In genomic region chr1:153678519-153679336, GRCh38 we compare ENCODE assay signal across 8 cellular contexts. TPM values are rescaled to one million over a fixed set of nuclear protein-coding genes. Genes with fewer than 3 reads are reported as not detected.
A peak's percentile ranks its signal among the peaks of the same experiment; 100 is the strongest.
DNase-seq lines count a peak whose midpoint lies in the region; ATAC-seq, FAIRE-seq and TF ChIP-seq lines count a peak whose summit lies in the region.

Gene NPR1 (plus strand): TSS chr1:153678688. CDS start chr1:153679109, 421 bp downstream.

- H3K4me1 Mint-ChIP-seq in activated T-helper 1 cell treated with anti-CD3 and anti-CD28 coated beads, Interleukin-12 subunit alpha, Interleukin-12 subunit beta, Interleukin-2, Interleukin-4 antibody, amounts not matched to agents 30 ng/mL and 10 ng/mL and 1 ng/mL, durations not matched to agents 14 hours and 24 hours and 36 hours (ENCODE audit: low read depth): peaks cover 23% of the 10 kb centered on the region

- TF ChIP-seq EP300 in Ishikawa (IDR thresholded peaks at IDR 0.05; ENCODE audit: borderline replicate concordance): no peak

- peak; percentile 53 for DNase-seq in D721Med (ENCODE audit: insufficient read length, low spot score)
- no peak for DNase-seq in activated T-helper 1 cell treated with anti-CD3 and anti-CD28 coated beads, Interleukin-12 subunit alpha, Interleukin-12 subunit beta, Interleukin-2, Interleukin-4 antibody, amounts not matched to agents 30 ng/mL and 10 ng/mL and 1 ng/mL, durations not matched to agents 14 hours and 24 hours and 36 hours (ENCODE audit: low spot score)
- peak; percentile 45 for DNase-seq in germinal center (ENCODE audit: low spot score)
- DNase-seq in osteoblast (ENCODE audit: insufficient read length, low spot score, missing footprints): peak; percentile 90

- intact Hi-C loops in activated T-helper 1 cell treated with anti-CD3 and anti-CD28 coated beads, Interleukin-12 subunit alpha, Interleukin-12 subunit beta, Interleukin-2, Interleukin-4 antibody, amounts not matched to agents 30 ng/mL and 10 ng/mL and 1 ng/mL, durations not matched to agents 14 hours and 24 hours and 36 hours (cut with micrococcal nuclease): loop anchor here (1.0 to 10.0 kb wide), 3 partner anchors 7 to 1646 kb away; partner anchors contain the start of genes RAB13 and RUSC1

- no peak for TF ChIP-seq CTCF in D721Med (IDR thresholded peaks at IDR 0.05; ENCODE audit: insufficient read depth, missing control alignments)
- no peak for TF ChIP-seq CTCF in osteoblast (IDR thresholded peaks at IDR 0.05; ENCODE audit: extremely low read depth, low read depth, low read length)

- H3K4me3 Mint-ChIP-seq in activated T-helper 1 cell treated with anti-CD3 and anti-CD28 coated beads, Interleukin-12 subunit alpha, Interleukin-12 subunit beta, Interleukin-2, Interleukin-4 antibody, amounts not matched to agents 30 ng/mL and 10 ng/mL and 1 ng/mL, durations not matched to agents 14 hours and 24 hours and 36 hours: peak within 1 kb of the TSS; percentile 73

- no peak within 1 kb of the TSS for H3K27ac Mint-ChIP-seq in activated T-helper 1 cell treated with anti-CD3 and anti-CD28 coated beads, Interleukin-12 subunit alpha, Interleukin-12 subunit beta, Interleukin-2, Interleukin-4 antibody, amounts not matched to agents 30 ng/mL and 10 ng/mL and 1 ng/mL, durations not matched to agents 14 hours and 24 hours and 36 hours

- H3K36me3 Mint-ChIP-seq in activated T-helper 1 cell treated with anti-CD3 and anti-CD28 coated beads, Interleukin-12 subunit alpha, Interleukin-12 subunit beta, Interleukin-2, Interleukin-4 antibody, amounts not matched to agents 30 ng/mL and 10 ng/mL and 1 ng/mL, durations not matched to agents 14 hours and 24 hours and 36 hours (ENCODE audit: low read depth): no peaks in the 10 kb centered on the region

- H3K27me3 Mint-ChIP-seq in activated T-helper 1 cell treated with anti-CD3 and anti-CD28 coated beads, Interleukin-12 subunit alpha, Interleukin-12 subunit beta, Interleukin-2, Interleukin-4 antibody, amounts not matched to agents 30 ng/mL and 10 ng/mL and 1 ng/mL, durations not matched to agents 14 hours and 24 hours and 36 hours (ENCODE audit: insufficient read depth): peaks cover 49% of the 10 kb centered on the region

- peak within 1 kb of the TSS; percentile 76 for H2AFZ ChIP-seq in osteoblast (ENCODE audit: low read length)

- no peaks in the 10 kb centered on the region for H3K9me3 ChIP-seq in osteoblast (ENCODE audit: low read depth, low read length)

- peaks cover 47% of the 10 kb centered on the region for H3K27me3 ChIP-seq in osteoblast (ENCODE audit: insufficient read depth, low read length)

- H3K36me3 ChIP-seq in osteoblast (ENCODE audit: insufficient read depth, low read length): no peaks in the 10 kb centered on the region

- H3K79me2 ChIP-seq in osteoblast (ENCODE audit: insufficient read depth, low read length): no peaks in the 10 kb centered on the region

- H3K9me3 Mint-ChIP-seq in activated T-helper 1 cell treated with anti-CD3 and anti-CD28 coated beads, Interleukin-12 subunit alpha, Interleukin-12 subunit beta, Interleukin-2, Interleukin-4 antibody, amounts not matched to agents 30 ng/mL and 10 ng/mL and 1 ng/mL, durations not matched to agents 14 hours and 24 hours and 36 hours: no peaks in the 10 kb centered on the region

- no peaks in the 10 kb centered on the region for H4K20me1 ChIP-seq in osteoblast (ENCODE audit: insufficient read depth, low read length)

- H3K4me3 ChIP-seq in osteoblast (ENCODE audit: insufficient read depth, low read length): peak within 1 kb of the TSS; percentile 59

- no peak for ATAC-seq in GM19397 (IDR thresholded peaks at IDR 0.05; ENCODE audit: unreplicated experiment)
- ATAC-seq in GM19328 (IDR thresholded peaks at IDR 0.05; ENCODE audit: unreplicated experiment): no peak
- no peak for ATAC-seq in HG03108 (IDR thresholded peaks at IDR 0.05; ENCODE audit: unreplicated experiment)

- peaks cover 11% of the 10 kb centered on the region for H3K4me1 ChIP-seq in osteoblast (ENCODE audit: insufficient read depth, low read length)

- H3K27ac ChIP-seq in osteoblast (ENCODE audit: low read depth, low read length): no peak within 1 kb of the TSS

- no peak for FAIRE-seq in D721Med (lab: Jason Lieb, UNC)

- TF ChIP-seq RAD21 in Ishikawa (IDR thresholded peaks at IDR 0.05; ENCODE audit: low read depth): no peak

- H3K4me2 ChIP-seq in osteoblast (ENCODE audit: insufficient read depth, low read length): peak within 1 kb of the TSS; percentile 79

TF ChIP-seq in Ishikawa, 13 proteins besides CTCF, POLR2A, EP300 and RAD21:
- TF ChIP-seq FOXM1 (IDR thresholded peaks at IDR 0.05; ENCODE audit: borderline replicate concordance, low read depth) (no peak), USF1 (IDR thresholded peaks at IDR 0.05) (no peak), TCF12 (IDR thresholded peaks at IDR 0.05; ENCODE audit: low read depth) (no peak), TEAD4 (IDR thresholded peaks at IDR 0.05) (no peak), ZBTB7A (IDR thresholded peaks at IDR 0.05; ENCODE audit: low read depth) (peak; percentile 58), MAX (IDR thresholded peaks at IDR 0.05) (peak; percentile 88), CEBPB (IDR thresholded peaks at IDR 0.05) (no peak), NFIC (IDR thresholded peaks at IDR 0.05) (0 out of 2 replicates have a peak, but pooled peaks have one; percentile 21), CREB1 (IDR thresholded peaks at IDR 0.05; ENCODE audit: low read depth) (no peak), TAF1 (IDR thresholded peaks at IDR 0.05; ENCODE audit: low read depth) (no peak), EGR1 (IDR thresholded peaks at IDR 0.05) (no peak), REST (IDR thresholded peaks at IDR 0.05; ENCODE audit: low read depth) (no peak), YY1 (IDR thresholded peaks at IDR 0.05; ENCODE audit: low read depth) (no peak; the same call in 1 of the 2 replicates)

RNA-seq across cellular contexts. Expression of gene NPR1, which starts in this region (rescaled TPM):
- 0.05 and 0.07 TPM in 2 replicates for total RNA-seq in activated T-helper 1 cell treated with anti-CD3 and anti-CD28 coated beads, Interleukin-12 subunit alpha, Interleukin-12 subunit beta, Interleukin-2, Interleukin-4 antibody, amounts not matched to agents 30 ng/mL and 10 ng/mL and 1 ng/mL, durations not matched to agents 14 hours and 24 hours and 36 hours
- under 0.01 TPM in 1 of 2 replicates, not detected in the other for total RNA-seq in osteoblast

Comparison
In these comparisons a context has a peak if more than half of its experiments do, and no peak if none do; other contexts are left out.
1. Peak in DNase-seq, H3K4me3 ChIP-seq and H3K4me2 ChIP-seq in osteoblast; RNA of the gene not detected or under 1 TPM.